In the genomic region with DNA sequence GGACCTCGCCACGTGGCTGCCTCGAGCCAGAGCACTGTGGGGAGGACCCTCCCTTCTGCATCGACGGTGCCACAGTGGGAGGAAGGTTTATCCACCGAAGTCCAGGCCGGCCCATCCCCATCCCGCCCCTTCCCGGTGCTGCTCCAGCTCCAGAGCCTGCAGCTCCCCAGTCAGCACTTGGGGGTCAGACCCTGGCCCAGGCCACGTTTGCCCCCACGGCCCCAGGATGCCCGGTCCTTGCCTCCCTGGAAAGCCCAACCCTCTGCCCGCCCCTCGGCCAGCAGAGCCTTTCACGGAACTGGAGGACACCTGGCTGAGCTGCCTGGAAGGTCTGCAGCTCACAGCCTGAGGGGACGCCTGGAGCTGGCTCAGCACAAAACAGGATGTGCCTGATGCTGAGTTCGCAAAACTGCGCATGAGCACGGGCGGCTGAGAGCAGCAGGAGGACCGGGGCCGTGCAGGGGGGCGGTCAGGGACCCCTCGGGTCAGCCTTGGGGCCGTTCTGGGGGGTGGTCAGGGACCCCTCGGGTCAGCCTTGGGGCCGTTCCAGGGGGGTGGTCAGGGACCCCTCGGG, we compare ENCODE assay signal across 22 cellular contexts. TPM values are rescaled to one million over a fixed set of nuclear protein-coding genes. Genes with fewer than 3 reads are reported as not detected.
DNase-seq lines count a peak whose midpoint lies in the region; ATAC-seq and TF ChIP-seq lines count a peak whose summit lies in the region.
"Had no signal": no experiment of that assay in that cellular context is flagged by ENCODE, and none has a peak within 500 bp of the region (broad histone marks: within the 10 kb centered on the region; RNA-seq: fewer than 3 reads in every experiment).

No MANE protein-coding gene starts in this region.

- H3K4me1 Mint-ChIP-seq in endodermal cell: no peaks in the 10 kb centered on the region

- ATAC-seq in GM18909 (IDR thresholded peaks at IDR 0.05; ENCODE audit: poor library complexity, unreplicated experiment): no peak
- no peak for ATAC-seq in GM19351 (IDR thresholded peaks at IDR 0.05; ENCODE audit: unreplicated experiment)
- ATAC-seq: activated naive CD4-positive, alpha-beta T cell treated with anti-CD3 and anti-CD28 coated beads, Interleukin-2, amount 50 U/mL, for 72 hours; gastroesophageal sphincter; left cardiac atrium had no signal

- peak; percentile 10 for DNase-seq in NCI-H1105 treated with DMSO at 0.1 percent for 48 hours (lab: John Stamatoyannopoulos, UW)
- no peak for DNase-seq in NCI-H1105 (lab: John Stamatoyannopoulos, UW)
- DNase-seq in Daoy (ENCODE audit: low read depth): peak; percentile 48
- DNase-seq in NCI-H748 (lab: John Stamatoyannopoulos, UW; ENCODE audit: unreplicated experiment): peak; percentile 60
- DNase-seq in dermis blood vessel endothelial cell: peak; percentile 13
- no peak for DNase-seq in endodermal cell
- DNase-seq: activated T-cell treated with anti-CD3 and anti-CD28 coated beads for 4 hours; C1 segment of cervical spinal cord; EL; erythroblast; left cardiac atrium; MG63; stimulated activated CD4-positive, alpha-beta T cell treated with anti-CD3 and anti-CD28 coated beads, Interleukin-12 subunit alpha, Interleukin-12 subunit beta, amount 100 ng/mL, for 4 hours had no signal

- no peaks in the 10 kb centered on the region for H3K36me3 ChIP-seq in endodermal cell (ENCODE audit: control insufficient read depth, insufficient read depth, low read length)
- H3K36me3 ChIP-seq: gastroesophageal sphincter, MG63, SJSA1, upper lobe of left lung had no signal

- no peak overlapping the region for H3K4me3 ChIP-seq in endodermal cell (ENCODE audit: low read length)
- H3K4me3 ChIP-seq: gastroesophageal sphincter, MG63, SJSA1, upper lobe of left lung had no signal

- no peaks in the 10 kb centered on the region for H3K9me3 ChIP-seq in endodermal cell (ENCODE audit: control insufficient read depth, low read length)
- H3K9me3 ChIP-seq: MG63, SJSA1 had no signal

- TF ChIP-seq CTCF in endodermal cell (conservative IDR thresholded peaks at IDR 0.05): no peak

- H3K9me3 Mint-ChIP-seq in endodermal cell: peaks cover 12% of the 10 kb centered on the region
- H3K9me3 Mint-ChIP-seq: stimulated activated naive CD8-positive, alpha-beta T cell treated with anti-CD3 and anti-CD28 coated beads, Interleukin-15, Interleukin-2, amounts not matched to agents 100 ng/mL and 50 ng/mL, for 24 hours had no signal

- H3K27ac ChIP-seq in endodermal cell (ENCODE audit: low read depth, low read length): no peak overlapping the region
- H3K27ac ChIP-seq: gastroesophageal sphincter, SJSA1, upper lobe of left lung had no signal

- H3K27me3 ChIP-seq in endodermal cell (ENCODE audit: control insufficient read depth, insufficient read depth, low read length, poor library complexity, severe bottlenecking): no peaks in the 10 kb centered on the region

- H3K36me3 Mint-ChIP-seq in endodermal cell (ENCODE audit: low read depth): no peaks in the 10 kb centered on the region
- H3K36me3 Mint-ChIP-seq: activated naive CD4-positive, alpha-beta T cell treated with anti-CD3 and anti-CD28 coated beads, Interleukin-2, amount 50 U/mL, for 72 hours had no signal

- H3K9ac ChIP-seq in endodermal cell (ENCODE audit: extremely low read depth, low read length, poor library complexity, severe bottlenecking): no peak overlapping the region

- H3K4me1 ChIP-seq in endodermal cell (ENCODE audit: control insufficient read depth, insufficient read depth, low read length): no peaks in the 10 kb centered on the region

- no peak overlapping the region for H3K4me3 Mint-ChIP-seq in endodermal cell
- H3K4me3 Mint-ChIP-seq: stimulated activated naive CD8-positive, alpha-beta T cell treated with anti-CD3 and anti-CD28 coated beads, Interleukin-15, Interleukin-2, amounts not matched to agents 100 ng/mL and 50 ng/mL, for 24 hours had no signal

- H3K27ac Mint-ChIP-seq in endodermal cell: no peak overlapping the region
- H3K27ac Mint-ChIP-seq: stimulated activated naive CD8-positive, alpha-beta T cell treated with anti-CD3 and anti-CD28 coated beads, Interleukin-15, Interleukin-2, amounts not matched to agents 100 ng/mL and 50 ng/mL, for 24 hours had no signal

- H3K27me3 Mint-ChIP-seq in endodermal cell (ENCODE audit: insufficient read depth): no peaks in the 10 kb centered on the region
- H3K27me3 Mint-ChIP-seq: stimulated activated naive CD8-positive, alpha-beta T cell treated with anti-CD3 and anti-CD28 coated beads, Interleukin-15, Interleukin-2, amounts not matched to agents 100 ng/mL and 50 ng/mL, for 24 hours had no signal

- 64 to 89% methylated on average over 9 to 28 of the region's 28 CpGs for WGBS in endodermal cell (ENCODE audit: insufficient coverage in 1 of 2, insufficient read length in 1 of 2), 2 experiments

RNA-seq across cellular contexts. Expression of a gene that starts 29.7 kb away (rescaled TPM):
- total RNA-seq in Daoy (2014; rRNA removed; shearing (Covaris generic)): not detected in 2 replicates
- 0.17 and 1.1 TPM in 2 replicates for total RNA-seq in dermis blood vessel endothelial cell
- total RNA-seq in endodermal cell: 1 to 10 TPM in 1 of 2 donors, under 1 TPM in 1; 0.64 to 1.3 TPM
- polyA plus RNA-seq in endodermal cell (2013, experiment 1 of 2): 0.18 TPM
- polyA plus RNA-seq in endodermal cell (2013, experiment 2 of 2): not detected
- total RNA-seq: A172; activated naive CD4-positive, alpha-beta T cell treated with anti-CD3 and anti-CD28 coated beads, Interleukin-2, amount 50 U/mL, for 72 hours; gastroesophageal sphincter; SJSA1; upper lobe of left lung had no signal

RNA-seq across cellular contexts. Expression of a gene that starts 53.2 kb away (rescaled TPM):
- total RNA-seq in Daoy (2014; rRNA removed; shearing (Covaris generic)): not detected in 2 replicates
- not detected in 2 replicates for total RNA-seq in dermis blood vessel endothelial cell
- under 1 TPM; 0.15 to 0.20 TPM for total RNA-seq in endodermal cell
- polyA plus RNA-seq in endodermal cell (2013, experiment 1 of 2): not detected
- polyA plus RNA-seq in endodermal cell (2013, experiment 2 of 2): not detected
- total RNA-seq: activated naive CD4-positive, alpha-beta T cell treated with anti-CD3 and anti-CD28 coated beads, Interleukin-2, amount 50 U/mL, for 72 hours; gastroesophageal sphincter; left cardiac atrium; renal cortical epithelial cell; SJSA1 had no signal

Comparison
In these comparisons a context has a peak if more than half of its experiments do, and no peak if none do; other contexts are left out.
1. DNase-seq: peak in NCI-H1105 treated with DMSO at 0.1 percent for 48 hours (single experiment), Daoy (single experiment), NCI-H748 (single experiment) and dermis blood vessel endothelial cell (single experiment); none in NCI-H1105 (single experiment) and endodermal cell (single experiment).